ENCODE assay signal across 8 cellular contexts in genomic region chr7:30134523-30135270, GRCh38. TPM values are rescaled to one million over a fixed set of nuclear protein-coding genes. Genes with fewer than 3 reads are reported as not detected.
DNase-seq lines count a peak whose midpoint lies in the region; ATAC-seq and TF ChIP-seq lines count a peak whose summit lies in the region.

Gene MTURN (plus strand): TSS chr7:30134986. CDS start chr7:30135137, 151 bp downstream.

- no peaks in the 10 kb centered on the region for H3K9me3 Mint-ChIP-seq in HFFc6
- no peaks in the 10 kb centered on the region for H3K9me3 Mint-ChIP-seq in activated naive CD8-positive, alpha-beta T cell treated with anti-CD3 and anti-CD28 coated beads for 36 hours

- H3K36me3 Mint-ChIP-seq in HFFc6 (ENCODE audit: low read depth), result no peaks in the 10 kb centered on the region
- H3K36me3 Mint-ChIP-seq in activated naive CD8-positive, alpha-beta T cell treated with anti-CD3 and anti-CD28 coated beads for 36 hours, result no peaks in the 10 kb centered on the region

- peaks cover 15% of the 10 kb centered on the region for H3K4me1 Mint-ChIP-seq in HFFc6 (ENCODE audit: low read depth)
- H3K4me1 Mint-ChIP-seq in activated naive CD8-positive, alpha-beta T cell treated with anti-CD3 and anti-CD28 coated beads for 36 hours, result peaks cover 4% of the 10 kb centered on the region

- peak within 1 kb of the TSS; percentile 92 for H3K4me3 Mint-ChIP-seq in HFFc6
- H3K4me3 Mint-ChIP-seq in activated naive CD8-positive, alpha-beta T cell treated with anti-CD3 and anti-CD28 coated beads for 36 hours, result peak within 1 kb of the TSS; percentile 83

- intact Hi-C loops in head of caudate nucleus (cut with DNase I), result loop anchor here (10.0 kb wide), 2 partner anchors 110 to 150 kb away; partner anchors contain the start of genes FKBP14, PLEKHA8 and ZNRF2

- peak within 1 kb of the TSS; percentile 75 for H3K27ac Mint-ChIP-seq in HFFc6
- peak within 1 kb of the TSS; percentile 69 for H3K27ac Mint-ChIP-seq in activated naive CD8-positive, alpha-beta T cell treated with anti-CD3 and anti-CD28 coated beads for 36 hours

- ATAC-seq in omental fat pad (ENCODE audit: low FRiP score), result peak; percentile 85

- TF ChIP-seq CTCF in HFFc6 (IDR thresholded peaks at IDR 0.05), result no peak
- no peak for TF ChIP-seq CTCF in omental fat pad (IDR thresholded peaks at IDR 0.05)

- no peaks in the 10 kb centered on the region; the same call in none of the 2 replicates for H3K27me3 Mint-ChIP-seq in HFFc6 (ENCODE audit: insufficient read depth)
- peaks cover 9% of the 10 kb centered on the region for H3K27me3 Mint-ChIP-seq in activated naive CD8-positive, alpha-beta T cell treated with anti-CD3 and anti-CD28 coated beads for 36 hours

- DNase-seq in GF-D8 (lab: John Stamatoyannopoulos, UW) (peak; percentile 51), HFFc6 (peak; percentile 70), NAMALWA (ENCODE audit: low spot score) (peak; percentile 88), SKM-1 treated with dmso at 0.1 percent for 144 hours (lab: John Stamatoyannopoulos, UW; ENCODE audit: unreplicated experiment) (peak; percentile 74), head of caudate nucleus (peak; percentile 87 to 97 (median 93)), omental fat pad (ENCODE audit: low spot score) (peak; percentile 89), superior temporal gyrus (ENCODE audit: extremely low spot score) (peak; percentile 86)
- DNase-seq in activated naive CD8-positive, alpha-beta T cell treated with anti-CD3 and anti-CD28 coated beads for 36 hours, result peak; percentile 88

RNA-seq across cellular contexts. Expression of gene MTURN, which starts in this region (rescaled TPM):
- 1 to 10 TPM; 4.3 to 7.1 (median 5.9) TPM for total RNA-seq in HFFc6 (2021; fragmentation: NEBNext Ultra II Directional; extraction: Animal tissue kit (Norgen Biotek cat#: 25700))
- 1 to 10 TPM; 2.2 to 2.3 TPM for total RNA-seq in activated naive CD8-positive, alpha-beta T cell treated with anti-CD3 and anti-CD28 coated beads for 36 hours
- 100 to 1,000 TPM in 3 of 4 donors, 10 to 100 TPM in 1; 94.7 to 179 (median 122) TPM for total RNA-seq in omental fat pad

Comparison
In these comparisons a context has a peak if more than half of its experiments do, and no peak if none do; other contexts are left out.
1. Peak in every context shown above with its lines: DNase-seq and ATAC-seq.
2. RNA of gene MTURN (total RNA-seq): 94.7 to 179 TPM in omental fat pad; 4.3 to 7.1 TPM in HFFc6 and 2.2 to 2.3 TPM in activated naive CD8-positive, alpha-beta T cell treated with anti-CD3 and anti-CD28 coated beads for 36 hours; every median in the first group is over 10 times any median in the second.